23 cellular contexts compared by ENCODE assay signal in the genomic region with DNA sequence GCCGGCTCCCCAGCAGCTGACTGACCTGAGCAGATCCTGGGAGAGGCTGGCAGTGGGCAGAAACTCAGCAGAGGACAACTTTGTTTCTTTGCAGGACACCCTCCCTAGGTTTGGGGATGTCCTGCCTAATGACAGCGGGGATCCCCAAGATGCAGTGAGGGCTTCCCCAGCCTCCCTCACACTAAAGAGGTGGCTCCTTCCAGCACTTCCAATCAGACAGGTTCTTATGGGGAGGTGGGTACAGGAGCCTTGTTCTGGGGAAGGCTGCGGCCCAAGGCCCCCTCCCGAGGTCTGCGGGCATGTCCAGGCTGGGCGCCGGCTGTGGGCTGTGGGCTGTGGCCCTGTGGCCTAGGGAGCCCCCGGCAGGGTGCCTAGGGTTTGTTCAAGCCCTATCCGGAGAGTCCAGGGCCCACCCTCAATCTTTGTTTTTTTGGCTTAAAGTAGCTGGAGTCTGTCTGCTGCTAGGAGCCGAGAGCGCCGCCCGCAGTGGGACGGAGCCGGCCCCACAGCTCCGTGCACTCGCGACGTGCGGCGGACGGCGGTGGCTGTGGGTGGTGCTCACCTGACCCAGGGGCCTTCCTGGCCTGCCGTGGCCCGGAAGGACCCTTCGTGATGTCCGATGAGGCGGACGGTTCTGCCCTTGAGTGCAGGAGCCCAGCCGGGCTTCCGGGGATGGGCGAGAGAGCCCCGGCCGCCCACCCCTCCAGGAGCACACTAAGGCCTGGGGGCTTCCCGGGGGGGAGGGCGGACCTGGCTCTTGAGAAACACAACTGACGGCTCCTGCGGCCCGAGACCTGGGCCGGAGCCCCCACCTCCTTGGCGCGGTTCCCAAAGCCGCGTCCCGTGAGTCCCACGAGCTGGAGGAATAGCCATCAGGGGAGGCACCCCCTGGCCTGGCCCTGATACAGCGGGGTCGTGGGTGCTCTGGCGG. TPM values are rescaled to one million over a fixed set of nuclear protein-coding genes. Genes with fewer than 3 reads are reported as not detected.
A peak's percentile ranks its signal among the peaks of the same experiment; 100 is the strongest.
DNase-seq lines count a peak whose midpoint lies in the region; ATAC-seq and TF ChIP-seq lines count a peak whose summit lies in the region.
"Had no signal": no experiment of that assay in that cellular context is flagged by ENCODE, and none has a peak within 500 bp of the region (broad histone marks: within the 10 kb centered on the region; RNA-seq: fewer than 3 reads in every experiment).

No MANE protein-coding gene starts in this region.

- H3K4me3 Mint-ChIP-seq in glutamatergic neuron (ENCODE audit: unreplicated experiment) (no peak overlapping the region), osteocyte (ENCODE audit: unreplicated experiment) (no peak overlapping the region)
- H3K4me3 Mint-ChIP-seq in naive thymus-derived CD8-positive, alpha-beta T cell: no peak overlapping the region
- H3K4me3 Mint-ChIP-seq: activated CD4-positive, alpha-beta T cell treated with anti-CD3 and anti-CD28 coated beads for 36 hours; activated naive CD8-positive, alpha-beta T cell; activated T-cell treated with anti-CD3 and anti-CD28 coated beads, Interleukin-2, amount 50 U/mL, for 4 hours; natural killer cell treated with Interleukin-12 subunit alpha and Interleukin-12 subunit beta and Interleukin-15 and Interleukin-18, amount 100 ng/mL, for 72 hours; T-helper 1 cell treated with Interleukin-12 subunit alpha and Interleukin-12 subunit beta and Interleukin-4 antibody, amounts not matched to agents 30 μg/mL and 1 μg/mL, for 36 hours had no signal

- TF ChIP-seq CTCF in glutamatergic neuron (IDR thresholded peaks at IDR 0.05; ENCODE audit: partially characterized antibody, unreplicated experiment): no peak
- TF ChIP-seq CTCF in osteocyte (IDR thresholded peaks at IDR 0.05): no peak

- ATAC-seq in left ventricle myocardium superior (no peak), HG03521 (IDR thresholded peaks at IDR 0.05; ENCODE audit: unreplicated experiment) (no peak)
- no peak for ATAC-seq in naive thymus-derived CD8-positive, alpha-beta T cell
- ATAC-seq: activated CD4-positive, alpha-beta T cell treated with anti-CD3 and anti-CD28 coated beads for 36 hours; GM12878; left cardiac atrium; Panc1 had no signal

- no peak overlapping the region for H3K27ac Mint-ChIP-seq in glutamatergic neuron (ENCODE audit: unreplicated experiment)
- H3K27ac Mint-ChIP-seq in osteocyte (ENCODE audit: unreplicated experiment): peak overlapping the region; percentile 86
- H3K27ac Mint-ChIP-seq in naive thymus-derived CD8-positive, alpha-beta T cell: no peak overlapping the region
- H3K27ac Mint-ChIP-seq: activated CD4-positive, alpha-beta T cell treated with anti-CD3 and anti-CD28 coated beads for 36 hours; activated naive CD8-positive, alpha-beta T cell; natural killer cell treated with Interleukin-12 subunit alpha and Interleukin-12 subunit beta and Interleukin-15 and Interleukin-18, amount 100 ng/mL, for 72 hours; T-helper 1 cell treated with Interleukin-12 subunit alpha and Interleukin-12 subunit beta and Interleukin-4 antibody, amounts not matched to agents 30 μg/mL and 1 μg/mL, for 36 hours had no signal

- H3K27me3 Mint-ChIP-seq in glutamatergic neuron (ENCODE audit: unreplicated experiment) (peaks cover 5% of the 10 kb centered on the region), osteocyte (ENCODE audit: unreplicated experiment) (no peaks in the 10 kb centered on the region)
- H3K27me3 Mint-ChIP-seq in naive thymus-derived CD8-positive, alpha-beta T cell: no peaks in the 10 kb centered on the region
- H3K27me3 Mint-ChIP-seq: activated CD4-positive, alpha-beta T cell treated with anti-CD3 and anti-CD28 coated beads for 36 hours; activated naive CD8-positive, alpha-beta T cell; natural killer cell treated with Interleukin-12 subunit alpha and Interleukin-12 subunit beta and Interleukin-15 and Interleukin-18, amount 100 ng/mL, for 72 hours had no signal

- intact Hi-C loops in left ventricle myocardium superior (cut with micrococcal nuclease) (no loop called here), cardiac septum (cut with DNase I) (no loop called here)

- H3K9me3 Mint-ChIP-seq in glutamatergic neuron (ENCODE audit: unreplicated experiment) (peaks cover 6% of the 10 kb centered on the region), osteocyte (ENCODE audit: unreplicated experiment) (no peaks in the 10 kb centered on the region)
- peaks cover 0 to 5% (median 0%) of the 10 kb centered on the region in 9 donors for H3K9me3 Mint-ChIP-seq in naive thymus-derived CD8-positive, alpha-beta T cell
- H3K9me3 Mint-ChIP-seq: activated T-cell treated with anti-CD3 and anti-CD28 coated beads, Interleukin-2, amount 50 U/mL, for 4 hours had no signal

- H3K4me1 Mint-ChIP-seq in glutamatergic neuron (ENCODE audit: low read depth, unreplicated experiment): no peaks in the 10 kb centered on the region
- H3K4me1 Mint-ChIP-seq in osteocyte (ENCODE audit: unreplicated experiment): peaks cover 51% of the 10 kb centered on the region
- H3K4me1 Mint-ChIP-seq in naive thymus-derived CD8-positive, alpha-beta T cell: peaks cover 0 to 2% (median 0%) of the 10 kb centered on the region in 4 donors
- H3K4me1 Mint-ChIP-seq: activated CD4-positive, alpha-beta T cell treated with anti-CD3 and anti-CD28 coated beads for 36 hours had no signal

- POLR2A ChIA-PET in naive thymus-derived CD8-positive, alpha-beta T cell (lab: Charles Lee): no interaction called here

- DNase-seq in left ventricle myocardium superior: peak; percentile 13
- DNase-seq in cardiac septum (ENCODE audit: low spot score): no peak
- DNase-seq in glutamatergic neuron: peak; percentile 13
- no peak for DNase-seq in osteocyte (ENCODE audit: extremely low spot score, unreplicated experiment)
- DNase-seq in NCI-H2029 treated with DMSO at 0.1 percent for 48 hours (lab: John Stamatoyannopoulos, UW): no peak
- DNase-seq in naive thymus-derived CD8-positive, alpha-beta T cell: no peak
- no peak for DNase-seq in activated CD4-positive, CD25-positive, alpha-beta regulatory T cell treated with anti-CD3 and anti-CD28 coated beads, Interleukin-2, amount 50 U/mL, for 72 hours
- DNase-seq: activated CD4-positive, alpha-beta T cell treated with anti-CD3 and anti-CD28 coated beads for 36 hours; activated T-cell treated with anti-CD3 and anti-CD28 coated beads, Interleukin-2, amount 50 U/mL, for 4 hours; cerebellar nuclear complex; KG1; left cardiac atrium; midbrain; MV-4-11; NCI-H524; NK-92 treated with Interleukin-12 subunit alpha and Interleukin-12 subunit beta, amount 100 ng/mL, for 24 hours; stimulated activated CD8-positive, alpha-beta memory T cell treated with anti-CD3 and anti-CD28 coated beads, Interleukin-4, amount 100 ng/mL, for 48 hours had no signal

- peaks cover 4% of the 10 kb centered on the region for H3K36me3 Mint-ChIP-seq in glutamatergic neuron (ENCODE audit: unreplicated experiment)
- H3K36me3 Mint-ChIP-seq in osteocyte (ENCODE audit: unreplicated experiment): no peaks in the 10 kb centered on the region
- no peaks in the 10 kb centered on the region for H3K36me3 Mint-ChIP-seq in naive thymus-derived CD8-positive, alpha-beta T cell
- H3K36me3 Mint-ChIP-seq: activated naive CD8-positive, alpha-beta T cell had no signal

RNA-seq across cellular contexts. Expression of gene PDGFA, which starts 57.2 kb away (rescaled TPM):
- 32.7 TPM for total RNA-seq in left ventricle myocardium superior
- 38.9 TPM for total RNA-seq in cardiac septum
- total RNA-seq in glutamatergic neuron (ENCODE audit: unreplicated experiment): 7.6 TPM
- 92.0 and 93.6 TPM in 2 replicates for total RNA-seq in osteocyte
- under 1 TPM; 0.21 to 0.30 TPM for total RNA-seq in naive thymus-derived CD8-positive, alpha-beta T cell
- polyA plus RNA-seq in naive thymus-derived CD8-positive, alpha-beta T cell: not detected

Comparison
In these comparisons a context has a peak if more than half of its experiments do, and no peak if none do; other contexts are left out.
1. DNase-seq: peak in left ventricle myocardium superior (single experiment) and glutamatergic neuron (single experiment); none in cardiac septum (single experiment), osteocyte (single experiment), NCI-H2029 treated with DMSO at 0.1 percent for 48 hours (single experiment), naive thymus-derived CD8-positive, alpha-beta T cell (0 of 10) and activated CD4-positive, CD25-positive, alpha-beta regulatory T cell treated with anti-CD3 and anti-CD28 coated beads, Interleukin-2, amount 50 U/mL, for 72 hours (single experiment).